ENCODE assay signal across 1 cellular context in the genomic region with DNA sequence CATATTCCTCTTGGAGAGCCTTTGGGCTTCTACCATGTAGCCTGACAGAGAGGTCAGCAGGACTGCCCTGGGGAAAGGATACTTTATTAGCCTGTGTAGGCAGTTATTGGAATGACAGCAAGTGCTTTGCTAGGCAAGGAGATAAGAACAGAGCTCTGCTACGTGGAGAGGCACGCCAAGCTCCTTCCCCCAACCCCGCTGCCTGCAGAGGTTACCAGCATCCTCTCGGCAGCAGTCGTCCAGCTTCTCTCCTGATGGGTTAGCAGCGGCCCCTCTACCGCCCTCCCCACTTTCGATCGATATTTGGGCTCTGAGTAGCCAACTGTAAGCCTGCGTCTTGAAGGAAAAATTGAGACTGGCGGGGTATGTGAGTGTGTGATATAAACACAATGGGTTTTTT.
TF ChIP-seq lines count a peak whose summit lies in the region.

No MANE protein-coding gene starts in this region.

TF ChIP-seq in HepG2, 621 proteins besides CTCF, POLR2A, EP300 and RAD21 (continued from another document):
- TF ChIP-seq PRDM10 (CRISPR knock-in tag; IDR thresholded peaks at IDR 0.05; ENCODE audit: low read depth) (no peak), NONO (IDR thresholded peaks at IDR 0.05) (no peak), NONO (CRISPR knock-in tag; conservative IDR thresholded peaks at IDR 0.05) (no peak)
- TF ChIP-seq, protein P1, sequence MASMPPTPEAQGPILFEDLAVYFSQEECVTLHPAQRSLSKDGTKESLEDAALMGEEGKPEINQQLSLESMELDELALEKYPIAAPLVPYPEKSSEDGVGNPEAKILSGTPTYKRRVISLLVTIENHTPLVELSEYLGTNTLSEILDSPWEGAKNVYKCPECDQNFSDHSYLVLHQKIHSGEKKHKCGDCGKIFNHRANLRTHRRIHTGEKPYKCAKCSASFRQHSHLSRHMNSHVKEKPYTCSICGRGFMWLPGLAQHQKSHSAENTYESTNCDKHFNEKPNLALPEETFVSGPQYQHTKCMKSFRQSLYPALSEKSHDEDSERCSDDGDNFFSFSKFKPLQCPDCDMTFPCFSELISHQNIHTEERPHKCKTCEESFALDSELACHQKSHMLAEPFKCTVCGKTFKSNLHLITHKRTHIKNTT (CRISPR knock-in tag; IDR thresholded peaks at IDR 0.05), result no peak
